Comparison of ENCODE assay signal across 8 cellular contexts in genomic region chr16:48536600-48537200, GRCh38.
DNase-seq lines count a peak whose midpoint lies in the region; ATAC-seq and TF ChIP-seq lines count a peak whose summit lies in the region.

No MANE protein-coding gene starts in this region.

- H3K27me3 ChIP-seq in ACC112 (ENCODE audit: insufficient read depth, low read length) (no peaks in the 10 kb centered on the region), KMS-11 (ENCODE audit: insufficient read depth, low read depth) (no peaks in the 10 kb centered on the region)

- H3K27ac ChIP-seq in ACC112 (ENCODE audit: low read depth, low read length) (peak overlapping the region; percentile 68), KMS-11 (peak overlapping the region; percentile 73)

- no peaks in the 10 kb centered on the region for H3K27me3 Mint-ChIP-seq in stimulated activated memory B cell treated with anti-CD40 and anti-IgM and Interleukin-4, amounts not matched to agents 10 μg/mL and 1 μg/mL and 100 μg/mL, for 72 hours

- CTCF ChIA-PET in HEK293T (lab: Yijun Ruan, JAX): no interaction called here

- H3K27ac Mint-ChIP-seq in stimulated activated memory B cell treated with anti-CD40 and anti-IgM and Interleukin-4, amounts not matched to agents 10 μg/mL and 1 μg/mL and 100 μg/mL, for 72 hours: peak overlapping the region; percentile 83

- peaks cover 41% of the 10 kb centered on the region for H3K4me1 Mint-ChIP-seq in stimulated activated memory B cell treated with anti-CD40 and anti-IgM and Interleukin-4, amounts not matched to agents 10 μg/mL and 1 μg/mL and 100 μg/mL, for 72 hours

- no peaks in the 10 kb centered on the region; the same call in 1 of the 2 replicates for H3K36me3 ChIP-seq in ACC112 (ENCODE audit: insufficient read depth, low read length)
- H3K36me3 ChIP-seq in KMS-11 (ENCODE audit: insufficient read depth): no peaks in the 10 kb centered on the region

- H3K9ac ChIP-seq in KMS-11: peak overlapping the region; percentile 50; the same call in 1 of the 2 replicates

- H3K4me1 ChIP-seq in ACC112 (ENCODE audit: control insufficient read depth, insufficient read depth, low read length, unreplicated experiment) (peaks cover 34% of the 10 kb centered on the region), KMS-11 (ENCODE audit: low read depth, poor library complexity, severe bottlenecking) (peaks cover 31% of the 10 kb centered on the region)

- H3K4me2 ChIP-seq in KMS-11: peak overlapping the region; percentile 40

- POLR2A ChIA-PET in HEK293T (lab: Yijun Ruan, JAX): no interaction called here

- H3K36me3 Mint-ChIP-seq in stimulated activated memory B cell treated with anti-CD40 and anti-IgM and Interleukin-4, amounts not matched to agents 10 μg/mL and 1 μg/mL and 100 μg/mL, for 72 hours: peaks cover 28% of the 10 kb centered on the region

- ATAC-seq in GM19438 (IDR thresholded peaks at IDR 0.05; ENCODE audit: low read depth, unreplicated experiment) (peak; percentile 17), GM19035 (IDR thresholded peaks at IDR 0.05; ENCODE audit: unreplicated experiment) (no peak)
- ATAC-seq in stimulated activated memory B cell treated with anti-CD40 and anti-IgM and Interleukin-4, amounts not matched to agents 10 μg/mL and 1 μg/mL and 100 μg/mL, for 72 hours: peak; percentile 34

- H4K20me1 ChIP-seq in KMS-11 (ENCODE audit: insufficient read depth): no peaks in the 10 kb centered on the region

- H2AFZ ChIP-seq in ACC112 (ENCODE audit: low read length, unreplicated experiment) (no peak overlapping the region), KMS-11 (ENCODE audit: low read depth) (no peak overlapping the region)

- H3K4me3 Mint-ChIP-seq in stimulated activated memory B cell treated with anti-CD40 and anti-IgM and Interleukin-4, amounts not matched to agents 10 μg/mL and 1 μg/mL and 100 μg/mL, for 72 hours: peak overlapping the region; percentile 27

- no peaks in the 10 kb centered on the region for H3K9me3 Mint-ChIP-seq in stimulated activated memory B cell treated with anti-CD40 and anti-IgM and Interleukin-4, amounts not matched to agents 10 μg/mL and 1 μg/mL and 100 μg/mL, for 72 hours

- no peak for TF ChIP-seq CTCF in KMS-11 (conservative IDR thresholded peaks at IDR 0.05; ENCODE audit: low read depth, low read length)
- no peak for TF ChIP-seq CTCF in fibroblast of pulmonary artery (IDR thresholded peaks at IDR 0.05; ENCODE audit: low read length, missing control alignments)

- no peak overlapping the region for H3K4me3 ChIP-seq in ACC112 (ENCODE audit: low read depth, low read length)
- H3K4me3 ChIP-seq in KMS-11 (IDR thresholded peaks at IDR 0.05; ENCODE audit: insufficient read depth, low read depth, low read length): no peak overlapping the region
- H3K4me3 ChIP-seq in fibroblast of pulmonary artery (replicated peaks; ENCODE audit: low read depth, low read length): no peak overlapping the region

- DNase-seq in fibroblast of pulmonary artery (ENCODE audit: low read depth) (peak; percentile 40), NCI-H748 treated with DMSO at 0.1 percent for 48 hours (lab: John Stamatoyannopoulos, UW) (no peak), HEK293T (ENCODE audit: extremely low spot score) (no peak)

- H3K79me2 ChIP-seq in ACC112 (ENCODE audit: control insufficient read depth, insufficient read depth, low read length, unreplicated experiment) (no peaks in the 10 kb centered on the region), KMS-11 (ENCODE audit: insufficient read depth, low read depth) (no peaks in the 10 kb centered on the region)

TF ChIP-seq in HEK293T, 16 proteins besides CTCF, POLR2A, EP300 and RAD21:
- TF ChIP-seq LEF1 (IDR thresholded peaks at IDR 0.05; ENCODE audit: borderline replicate concordance) (no peak), FOXM1 (IDR thresholded peaks at IDR 0.05; ENCODE audit: borderline replicate concordance) (no peak), SUZ12 (IDR thresholded peaks at IDR 0.05) (no peak), L3MBTL2 (conservative IDR thresholded peaks at IDR 0.05) (no peak), ZNF384 (IDR thresholded peaks at IDR 0.05) (no peak), ARNT (IDR thresholded peaks at IDR 0.05) (no peak), SP1 (IDR thresholded peaks at IDR 0.05) (no peak), BHLHE40 (IDR thresholded peaks at IDR 0.05; ENCODE audit: borderline replicate concordance) (no peak), CTBP1 (IDR thresholded peaks at IDR 0.05; ENCODE audit: borderline replicate concordance) (no peak), ELF4 (IDR thresholded peaks at IDR 0.05) (no peak), HDGF (IDR thresholded peaks at IDR 0.05; ENCODE audit: borderline replicate concordance) (no peak), NFRKB (IDR thresholded peaks at IDR 0.05) (no peak), FOXK2 (IDR thresholded peaks at IDR 0.05) (no peak)
- TF ChIP-seq, protein P1, sequence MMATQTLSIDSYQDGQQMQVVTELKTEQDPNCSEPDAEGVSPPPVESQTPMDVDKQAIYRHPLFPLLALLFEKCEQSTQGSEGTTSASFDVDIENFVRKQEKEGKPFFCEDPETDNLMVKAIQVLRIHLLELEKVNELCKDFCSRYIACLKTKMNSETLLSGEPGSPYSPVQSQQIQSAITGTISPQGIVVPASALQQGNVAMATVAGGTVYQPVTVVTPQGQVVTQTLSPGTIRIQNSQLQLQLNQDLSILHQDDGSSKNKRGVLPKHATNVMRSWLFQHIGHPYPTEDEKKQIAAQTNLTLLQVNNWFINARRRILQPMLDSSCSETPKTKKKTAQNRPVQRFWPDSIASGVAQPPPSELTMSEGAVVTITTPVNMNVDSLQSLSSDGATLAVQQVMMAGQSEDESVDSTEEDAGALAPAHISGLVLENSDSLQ (IDR thresholded peaks at IDR 0.05): no peak
TF ChIP-seq in HEK293T: peak in this region for 0.
